Comparison of ENCODE assay signal across 2 cellular contexts in the genomic region with DNA sequence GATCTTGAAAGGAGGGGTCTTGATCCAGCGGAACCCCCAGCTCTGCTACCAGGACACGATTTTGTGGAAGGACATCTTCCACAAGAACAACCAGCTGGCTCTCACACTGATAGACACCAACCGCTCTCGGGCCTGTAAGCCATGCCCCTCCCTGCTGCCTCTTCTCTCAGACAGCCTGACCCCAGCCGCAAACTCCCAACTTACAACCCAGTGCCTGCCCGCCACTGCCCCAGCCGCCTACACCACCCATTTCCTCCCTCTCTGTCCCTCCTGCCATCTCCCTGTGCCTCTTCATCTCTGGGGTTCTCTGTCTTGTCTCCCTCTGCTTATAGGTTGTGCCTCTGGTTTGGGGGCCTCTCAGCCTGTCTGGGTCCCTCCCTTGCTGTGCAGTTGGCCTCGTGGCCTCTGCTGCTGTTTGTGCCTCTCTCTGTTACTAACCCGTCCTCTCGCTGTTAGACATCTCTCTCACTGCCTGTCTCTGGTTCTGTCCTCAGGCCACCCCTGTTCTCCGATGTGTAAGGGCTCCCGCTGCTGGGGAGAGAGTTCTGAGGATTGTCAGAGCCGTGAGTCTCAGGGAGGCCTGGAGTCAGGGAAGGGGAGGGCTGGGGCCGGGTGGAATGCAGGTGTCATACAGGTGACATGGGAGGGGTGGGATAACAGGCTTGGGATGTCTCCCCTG.
A peak's percentile ranks its signal among the peaks of the same experiment; 100 is the strongest.
TF ChIP-seq lines count a peak whose summit lies in the region.

No MANE protein-coding gene starts in this region.

TF ChIP-seq in HEK293, 187 proteins besides CTCF, POLR2A, EP300 and RAD21:
- TF ChIP-seq ZNF37A (tag by site-specific recombination; IDR thresholded peaks at IDR 0.05) (no peak), EGR2 (tag by site-specific recombination; IDR thresholded peaks at IDR 0.05; ENCODE audit: low read depth) (peak; percentile 36; the same call in 1 of the 2 replicates)
TF ChIP-seq in HEK293: peak in this region for 1.

TF ChIP-seq in H1, 55 proteins besides CTCF, POLR2A, EP300 and RAD21:
- TF ChIP-seq SIX5 (IDR thresholded peaks at IDR 0.05; ENCODE audit: low read depth, low read length) (no peak), GTF2F1 (IDR thresholded peaks at IDR 0.05; ENCODE audit: borderline replicate concordance, low read depth, low read length) (no peak), SAP30 (IDR thresholded peaks at IDR 0.05; ENCODE audit: insufficient read depth, insufficient replicate concordance, low read length) (no peak), CHD2 (IDR thresholded peaks at IDR 0.05; ENCODE audit: low read length) (no peak), SIN3A (conservative IDR thresholded peaks at IDR 0.05 in 1 of 2, IDR thresholded peaks at IDR 0.05 in 1 of 2; ENCODE audit: low read depth in 1 of 2, low read length in 2 of 2) (no peak), ZNF274 (IDR thresholded peaks at IDR 0.05; ENCODE audit: borderline replicate concordance, extremely low read depth, low read length) (no peak), TAF1 (IDR thresholded peaks at IDR 0.05; ENCODE audit: low read depth, low read length) (no peak), POLR2AphosphoS5 (IDR thresholded peaks at IDR 0.05; ENCODE audit: low read depth, low read length) (no peak), BRCA1 (IDR thresholded peaks at IDR 0.05; ENCODE audit: low read depth, low read length) (no peak), BCL11A (IDR thresholded peaks at IDR 0.05; ENCODE audit: low read depth in 2 of 2, low read length in 2 of 2) (no peak), EGR1 (IDR thresholded peaks at IDR 0.05; ENCODE audit: borderline replicate concordance, low read depth, low read length) (no peak)
- TF ChIP-seq, protein P1, sequence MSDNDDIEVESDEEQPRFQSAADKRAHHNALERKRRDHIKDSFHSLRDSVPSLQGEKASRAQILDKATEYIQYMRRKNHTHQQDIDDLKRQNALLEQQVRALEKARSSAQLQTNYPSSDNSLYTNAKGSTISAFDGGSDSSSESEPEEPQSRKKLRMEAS (IDR thresholded peaks at IDR 0.05): no peak
- TF ChIP-seq, protein P2, sequence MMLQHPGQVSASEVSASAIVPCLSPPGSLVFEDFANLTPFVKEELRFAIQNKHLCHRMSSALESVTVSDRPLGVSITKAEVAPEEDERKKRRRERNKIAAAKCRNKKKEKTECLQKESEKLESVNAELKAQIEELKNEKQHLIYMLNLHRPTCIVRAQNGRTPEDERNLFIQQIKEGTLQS (IDR thresholded peaks at IDR 0.05; ENCODE audit: insufficient read depth, low read depth, low read length): no peak
